34 cellular contexts compared by ENCODE assay signal in the genomic region with DNA sequence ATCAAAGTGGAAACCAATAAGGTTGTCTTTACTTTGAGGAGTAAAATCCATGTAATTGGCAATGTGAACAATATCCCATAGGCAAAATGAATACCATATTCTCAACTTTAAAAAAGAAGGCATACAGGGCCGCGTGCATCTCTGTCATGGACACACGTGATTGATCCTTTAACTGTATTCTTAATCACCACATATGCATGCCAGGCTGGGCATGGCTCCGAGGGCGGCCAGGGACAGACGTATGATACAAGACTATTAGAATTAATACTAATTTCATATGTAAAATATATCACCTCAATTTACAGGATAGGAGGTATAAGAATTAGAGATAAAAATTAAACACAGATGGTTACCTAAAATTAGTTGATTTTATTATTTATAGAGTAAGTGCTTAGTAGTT. TPM values are rescaled to one million over a fixed set of nuclear protein-coding genes. Genes with fewer than 3 reads are reported as not detected.
"Had no signal": no experiment of that assay in that cellular context is flagged by ENCODE, and none has a peak within 500 bp of the region (broad histone marks: within the 10 kb centered on the region; RNA-seq: fewer than 3 reads in every experiment).

No MANE protein-coding gene starts in this region.

- ATAC-seq: activated CD4-positive, alpha-beta T cell treated with anti-CD3 and anti-CD28 coated beads for 36 hours; activated CD4-positive, CD25-positive, alpha-beta regulatory T cell treated with anti-CD3 and anti-CD28 coated beads, Interleukin-2, amount 50 U/mL, for 24 hours; activated CD8-positive, alpha-beta memory T cell treated with anti-CD3 and anti-CD28 coated beads, Interleukin-2, amount 10 ng/mL, durations not matched to agents 7 days and 5 days; activated CD8-positive, alpha-beta T cell treated with anti-CD3 and anti-CD28 coated beads, Interleukin-2, amount 10 ng/mL, durations not matched to agents 7 days and 5 days; activated naive CD8-positive, alpha-beta T cell treated with anti-CD3 and anti-CD28 coated beads, Interleukin-2, amount 50 U/mL, for 24 hours; WTC11 had no signal

- H3K9me3 ChIP-seq: ascending aorta had no signal

- FAIRE-seq: bronchial epithelial cell had no signal

- H3K27ac ChIP-seq: ascending aorta, cardiac muscle cell, WERI-Rb-1 had no signal

- H3K36me3 ChIP-seq: ascending aorta, cardiac muscle cell, WERI-Rb-1 had no signal

- H3K4me3 ChIP-seq: ascending aorta, cardiac muscle cell had no signal

- H3K27me3 ChIP-seq: ascending aorta, cardiac muscle cell had no signal

- DNase-seq: activated CD4-positive, alpha-beta memory T cell treated with anti-CD3 and anti-CD28 coated beads, Interleukin-2, amount 10 ng/mL, durations not matched to agents 7 days and 5 days; activated CD4-positive, alpha-beta T cell treated with anti-CD3 and anti-CD28 coated beads for 1 hour; activated CD4-positive, alpha-beta T cell treated with anti-CD3 and anti-CD28 coated beads for 36 hours; activated CD4-positive, alpha-beta T cell treated with anti-CD3 and anti-CD28 coated beads for 48 hours; activated CD4-positive, alpha-beta T cell treated with anti-CD3 and anti-CD28 coated beads, Interleukin-2, amount 10 ng/mL, durations not matched to agents 7 days and 5 days; activated CD4-positive, alpha-beta T cell treated with anti-CD3 and anti-CD28 coated beads, Interleukin-2, amount 50 U/mL, for 48 hours; activated CD4-positive, CD25-positive, alpha-beta regulatory T cell; activated CD8-positive, alpha-beta memory T cell treated with anti-CD3 and anti-CD28 coated beads for 24 hours; activated CD8-positive, alpha-beta memory T cell treated with anti-CD3 and anti-CD28 coated beads, Interleukin-2, amount 10 ng/mL, durations not matched to agents 7 days and 5 days; activated CD8-positive, alpha-beta memory T cell treated with anti-CD3 and anti-CD28 coated beads, Interleukin-2, amount 50 U/mL, for 48 hours; activated CD8-positive, alpha-beta T cell treated with anti-CD3 and anti-CD28 coated beads, Interleukin-2, amount 10 ng/mL, durations not matched to agents 7 days and 5 days; activated effector memory CD4-positive, alpha-beta T cell treated with Interleukin-2 at 50 U/mL for 16 hours; activated gamma-delta T cell; activated naive CD4-positive, alpha-beta T cell treated with anti-CD3 and anti-CD28 coated beads, Interleukin-2, amount 10 ng/mL, durations not matched to agents 7 days and 5 days; activated naive CD4-positive, alpha-beta T cell treated with Interleukin-2 at 50 U/mL for 16 hours; activated naive CD8-positive, alpha-beta T cell treated with anti-CD3 and anti-CD28 coated beads, Interleukin-2, amount 10 ng/mL, durations not matched to agents 7 days and 5 days; activated naive CD8-positive, alpha-beta T cell treated with anti-CD3 and anti-CD28 coated beads, Interleukin-2, amount 50 U/mL, for 24 hours; activated T-cell treated with anti-CD3 and anti-CD28 coated beads, Interleukin-2, amount 50 U/mL, for 24 hours; activated T-cell treated with anti-CD3 and anti-CD28 coated beads, Interleukin-2, amount 50 U/mL, for 48 hours; amygdala; anterior cingulate cortex; caudate nucleus; cerebellar nuclear complex; T-helper 2 cell; T-helper 9 cell; WERI-Rb-1 had no signal

- H3K4me1 ChIP-seq: ascending aorta had no signal

RNA-seq across cellular contexts. Expression of a gene that starts 11.2 kb away (rescaled TPM):
- total RNA-seq: activated CD4-positive, alpha-beta memory T cell treated with anti-CD3 and anti-CD28 coated beads, Interleukin-2, amount 10 ng/mL, durations not matched to agents 7 days and 5 days; activated CD4-positive, alpha-beta T cell treated with anti-CD3 and anti-CD28 coated beads for 36 hours; activated CD4-positive, alpha-beta T cell treated with anti-CD3 and anti-CD28 coated beads, Interleukin-2, amount 10 ng/mL, durations not matched to agents 7 days and 5 days; activated CD8-positive, alpha-beta memory T cell treated with anti-CD3 and anti-CD28 coated beads, Interleukin-2, amount 10 ng/mL, durations not matched to agents 7 days and 5 days; activated CD8-positive, alpha-beta T cell treated with anti-CD3 and anti-CD28 coated beads, Interleukin-2, amount 10 ng/mL, durations not matched to agents 7 days and 5 days; activated naive CD8-positive, alpha-beta T cell treated with anti-CD3 and anti-CD28 coated beads, Interleukin-2, amount 10 ng/mL, durations not matched to agents 7 days and 5 days; activated T-helper 2 cell treated with anti-CD3 and anti-CD28 coated beads, Interferon-gamma antibody, Interleukin-2, Interleukin-4, amounts not matched to agents 10 μg/mL and 5 μg/mL and 100 μg/mL, durations not matched to agents 14 hours and 24 hours and 36 hours; ascending aorta; bronchial epithelial cell; cardiac muscle cell; chondrocyte; WTC11 had no signal
- polyA plus RNA-seq: adipose tissue, cardiac muscle cell had no signal
